Comparison of ENCODE assay signal across 15 cellular contexts in genomic region chr19:55373993-55374757, GRCh38. TPM values are rescaled to one million over a fixed set of nuclear protein-coding genes. Genes with fewer than 3 reads are reported as not detected.
DNase-seq lines count a peak whose midpoint lies in the region; ATAC-seq, FAIRE-seq and TF ChIP-seq lines count a peak whose summit lies in the region.
"Had no signal": no experiment of that assay in that cellular context is flagged by ENCODE, and none has a peak within 500 bp of the region (broad histone marks: within the 10 kb centered on the region; RNA-seq: fewer than 3 reads in every experiment).

No MANE protein-coding gene starts in this region.

- no peak overlapping the region for H3K9ac ChIP-seq in H9 (ENCODE audit: extremely low read depth, insufficient read length, low read length)
- H3K9ac ChIP-seq: BLaER1 had no signal

- peak overlapping the region; percentile 65 for H3K4me2 ChIP-seq in A549
- peak overlapping the region; percentile 33 for H3K4me2 ChIP-seq in H9 (ENCODE audit: insufficient read depth, insufficient read length, low read length)
- H3K4me2 ChIP-seq: BLaER1 had no signal

- no peak overlapping the region for H2BK5ac ChIP-seq in H9 (ENCODE audit: insufficient read length, low read length)

- H3K4me1 ChIP-seq in A549, result peaks cover 87% of the 10 kb centered on the region
- H3K4me1 ChIP-seq in H9 (ENCODE audit: insufficient read depth, low read length), result no peaks in the 10 kb centered on the region; the same call in 1 of the 2 replicates

- no peak overlapping the region for H3K23ac ChIP-seq in H9 (ENCODE audit: insufficient read length, low read depth, low read length)

- H3K27ac Mint-ChIP-seq in H9 (peak overlapping the region in 2 of 3 experiments; percentile 17 to 55; a peak in 3 of 7 replicates), CD14-positive monocyte (no peak overlapping the region)
- H3K27ac Mint-ChIP-seq: dendritic cell treated with granulocyte-macrophage colony-stimulating factor and Interleukin-4, amounts not matched to agents 40 ng/mL and 50 ng/mL, for 4 days had no signal

- no peak overlapping the region for H2AFZ ChIP-seq in H9 (ENCODE audit: low read length)

- TF ChIP-seq POLR2A in A549 (IDR thresholded peaks at IDR 0.05; ENCODE audit: low read length), result no peak

- CTCF ChIA-PET in A549 (lab: Yijun Ruan, JAX), result interaction anchor here (0.7 to 2.5 kb wide), 4 partner anchors 10 to 283 kb away, joined by 4 to 17 read pairs (median 5); partner anchors contain the start of gene TMEM238

- FAIRE-seq in A549 (lab: Jason Lieb, UNC), result no peak

- WGBS in A549 (ENCODE audit: missing lambda C conversion rate), result 3% methylated on average over 23 of the region's 31 CpGs
- no CpG with 5 or more reads among the region's 31 CpGs for whole genome bisulfite sequencing in H9 (ENCODE audit: extremely low coverage, insufficient read length, low lambda C conversion rate)

- H3K4me3 Mint-ChIP-seq in H9 (peak overlapping the region; percentile 4 to 51; a peak in 3 of 5 replicates), CD14-positive monocyte (peak overlapping the region in 1 of 2 donors; percentile 58)
- H3K4me3 Mint-ChIP-seq: dendritic cell treated with granulocyte-macrophage colony-stimulating factor and Interleukin-4, amounts not matched to agents 40 ng/mL and 50 ng/mL, for 4 days had no signal

- H3K9me3 ChIP-seq in A549 (no peaks in the 10 kb centered on the region), H9 (ENCODE audit: control insufficient read depth, low read depth, low read length) (no peaks in the 10 kb centered on the region)
- H3K9me3 ChIP-seq: BLaER1, tibial nerve had no signal

- POLR2A ChIA-PET in A549 (lab: Yijun Ruan, JAX), result interaction anchor here (1.0 to 1.1 kb wide), 3 partner anchors 8 to 225 kb away, joined by 3 to 7 read pairs (median 3); partner anchors contain the start of genes FIZ1 and TMEM238

- no peak overlapping the region for H2BK20ac ChIP-seq in H9 (ENCODE audit: low read depth, low read length, poor library complexity, severe bottlenecking)

- H4K20me1 ChIP-seq in H9 (ENCODE audit: control insufficient read depth, insufficient read depth, insufficient read length), result no peaks in the 10 kb centered on the region

- no peaks in the 10 kb centered on the region for H3K79me1 ChIP-seq in H9 (ENCODE audit: insufficient read depth, low read depth, low read length, poor library complexity, severe bottlenecking)

- no peak overlapping the region for H3T11ph ChIP-seq in H9 (ENCODE audit: low read length)

- intact Hi-C loops in CD14-positive monocyte (cut with micrococcal nuclease), result no loop called here

- no peaks in the 10 kb centered on the region for H3K79me2 ChIP-seq in H9 (ENCODE audit: insufficient read depth, low read length)

- H3K4ac ChIP-seq in H9 (ENCODE audit: low read depth, low read length), result no peak overlapping the region

- H3K27ac ChIP-seq in A549, result peak overlapping the region; percentile 91 to 96
- no peak overlapping the region for H3K27ac ChIP-seq in H9 (ENCODE audit: insufficient read length, low read depth, low read length)
- H3K27ac ChIP-seq: BLaER1, SK-N-MC had no signal

- peaks cover 17% of the 10 kb centered on the region for H3K23me2 ChIP-seq in H9 (ENCODE audit: insufficient read length, low read depth, low read length, poor library complexity, severe bottlenecking)

- peak overlapping the region; percentile 15; the same call in 1 of the 3 replicates for H3K4me3 ChIP-seq in A549
- H3K4me3 ChIP-seq: BLaER1, lung, SK-N-MC had no signal

- H3K9me3 Mint-ChIP-seq in H9 (peaks cover 0 to 5% of the 10 kb centered on the region in 2 experiments; a peak in 2 of 5 replicates), CD14-positive monocyte (peaks cover 0 to 24% (median 6%) of the 10 kb centered on the region in 7 donors)
- H3K9me3 Mint-ChIP-seq: dendritic cell treated with granulocyte-macrophage colony-stimulating factor and Interleukin-4, amounts not matched to agents 40 ng/mL and 50 ng/mL, for 4 days had no signal

- H3K18ac ChIP-seq in H9 (ENCODE audit: insufficient read length, low read depth, low read length), result no peak overlapping the region

- peaks cover 5% of the 10 kb centered on the region; the same call in 1 of the 2 replicates for H3K27me3 ChIP-seq in H9 (ENCODE audit: insufficient read depth, low read length)

- no peak overlapping the region for H4K91ac ChIP-seq in H9 (ENCODE audit: insufficient read length, low read depth, low read length)

- no peak overlapping the region for H4K8ac ChIP-seq in H9 (replicated peaks; ENCODE audit: insufficient read length, low read depth, low read length)

- H3K27me3 Mint-ChIP-seq in H9 (ENCODE audit: low read depth), result peaks cover 70% of the 10 kb centered on the region
- peaks cover 68 to 92% (median 71%) of the 10 kb centered on the region in 3 donors for H3K27me3 Mint-ChIP-seq in CD14-positive monocyte (ENCODE audit: low read depth in 3 of 3)

- DNase-seq in A549 (ENCODE audit: low read depth in 1 of 2, low spot score in 1 of 2) (peak; percentile 75 to 88), H9 (no peak), T1000 (lab: John Stamatoyannopoulos, UW) (peak; percentile 34), kidney tubule cell (ENCODE audit: low spot score) (peak; percentile 85), cerebellum (ENCODE audit: low spot score) (no peak), SKM-1 (lab: John Stamatoyannopoulos, UW; ENCODE audit: unreplicated experiment) (no peak), CD14-positive monocyte (ENCODE audit: low spot score) (no peak), pons (ENCODE audit: low spot score) (no peak)
- DNase-seq: activated CD4-positive, alpha-beta T cell treated with anti-CD3 and anti-CD28 coated beads, Interleukin-2, amount 50 U/mL, for 1 hour; activated gamma-delta T cell had no signal

- TF ChIP-seq RAD21 in A549 (conservative IDR thresholded peaks at IDR 0.05 in 1 of 2, IDR thresholded peaks at IDR 0.05 in 1 of 2), result 0 out of 5 replicates have a peak, but pooled peaks of 1 of the 2 experiments have one; percentile 31

- no peak for TF ChIP-seq CTCF in A549 (IDR thresholded peaks at IDR 0.05)
- no peak for TF ChIP-seq CTCF in H9 (conservative IDR thresholded peaks at IDR 0.05)
- TF ChIP-seq CTCF in CD14-positive monocyte (IDR thresholded peaks at IDR 0.05), result no peak

- H4K5ac ChIP-seq in H9 (ENCODE audit: insufficient read length, low read depth, low read length), result no peak overlapping the region

- TF ChIP-seq EP300 in A549 (IDR thresholded peaks at IDR 0.05), result peak; percentile 96 to 99

- H2AK5ac ChIP-seq in H9 (ENCODE audit: insufficient read length, low read length), result no peak overlapping the region

- no peak overlapping the region for H3K56ac ChIP-seq in H9 (ENCODE audit: insufficient read length, low read depth, low read length)

- peaks cover 0 to 6% (median 0%) of the 10 kb centered on the region in 3 experiments; a peak in 1 of 7 replicates for H3K36me3 Mint-ChIP-seq in H9 (ENCODE audit: insufficient read depth in 1 of 3, low read depth in 3 of 3)
- H3K36me3 Mint-ChIP-seq in CD14-positive monocyte, result peaks cover 0 to 4% of the 10 kb centered on the region in 2 donors

- no peak overlapping the region for H2BK12ac ChIP-seq in H9 (ENCODE audit: insufficient read length, low read depth, low read length)

- ATAC-seq in A549, result peak; percentile 25 to 35

- no peak overlapping the region for H2BK15ac ChIP-seq in H9 (ENCODE audit: low read depth, low read length)

- H3K4me1 Mint-ChIP-seq in H9, result peaks cover 41 to 57% of the 10 kb centered on the region in 2 experiments
- peaks cover 5% of the 10 kb centered on the region for H3K4me1 Mint-ChIP-seq in CD14-positive monocyte

- no peak overlapping the region for H2BK120ac ChIP-seq in H9 (ENCODE audit: low read depth, low read length, poor library complexity, severe bottlenecking)

- no peak overlapping the region; the same call in 1 of the 2 replicates for H3K14ac ChIP-seq in H9 (ENCODE audit: insufficient read depth, low read length)

RNA-seq across cellular contexts. Expression of gene TMEM190, which starts 2.5 kb away (rescaled TPM):
- polyA plus RNA-seq in A549 (2011; rRNA removed) (0.58 and 1.1 TPM in 2 replicates), A549 (2017; fragmentation: RNase III; extraction: RNeasy Plus Mini Kit Qiagen cat#74134 plus additional on column Dnase treatment) (1.2 to 1.9 TPM (median 1.7 TPM) in 3 replicates), CD14-positive monocyte (not detected)
- 1.6 and 1.9 TPM in 2 replicates for polyA plus RNA-seq in A549 (2012; cell fraction: cytosol; rRNA removed)
- polyA plus RNA-seq in A549 (2012; cell fraction: nucleus; rRNA removed), result 11.6 and 14.4 TPM in 2 replicates
- polyA minus RNA-seq in A549 (2011; rRNA and poly(A)+ RNA removed), result 0.41 TPM in 1 of 2 replicates, not detected in the other
- total RNA-seq in H9 (2021) (1.5 and 1.6 TPM in 2 replicates), cerebellum (not detected)

RNA-seq across cellular contexts. Expression of gene IL11, which starts 3.9 kb away (rescaled TPM):
- polyA plus RNA-seq in A549 (2011; rRNA removed), result 42.1 and 52.4 TPM in 2 replicates
- 27.4 and 54.2 TPM in 2 replicates for polyA plus RNA-seq in A549 (2012; cell fraction: cytosol; rRNA removed)
- 89.3 and 99.2 TPM in 2 replicates for polyA plus RNA-seq in A549 (2012; cell fraction: nucleus; rRNA removed)
- 91.7 to 115 TPM (median 100.0 TPM) in 3 replicates for polyA plus RNA-seq in A549 (2017; fragmentation: RNase III; extraction: RNeasy Plus Mini Kit Qiagen cat#74134 plus additional on column Dnase treatment)
- 19.6 and 26.4 TPM in 2 replicates for polyA minus RNA-seq in A549 (2011; rRNA and poly(A)+ RNA removed)
- total RNA-seq in H9 (2021), result 3.8 and 3.9 TPM in 2 replicates
- 0.27 TPM for total RNA-seq in cerebellum
- not detected for polyA plus RNA-seq in CD14-positive monocyte

RNA-seq across cellular contexts. Expression of gene TMEM238, which starts 9.9 kb away (rescaled TPM):
- polyA plus RNA-seq in A549 (2011; rRNA removed), result 0.37 and 0.70 TPM in 2 replicates
- 2.0 and 2.9 TPM in 2 replicates for polyA plus RNA-seq in A549 (2012; cell fraction: cytosol; rRNA removed)
- polyA plus RNA-seq in A549 (2012; cell fraction: nucleus; rRNA removed), result 1.8 and 4.0 TPM in 2 replicates
- 2.5 to 3.6 TPM (median 2.7 TPM) in 3 replicates for polyA plus RNA-seq in A549 (2017; fragmentation: RNase III; extraction: RNeasy Plus Mini Kit Qiagen cat#74134 plus additional on column Dnase treatment)
- 0.37 and 0.44 TPM in 2 replicates for polyA minus RNA-seq in A549 (2011; rRNA and poly(A)+ RNA removed)
- 3.8 and 4.8 TPM in 2 replicates for total RNA-seq in H9 (2021)
- total RNA-seq in cerebellum, result 0.27 TPM
- polyA plus RNA-seq in CD14-positive monocyte, result not detected

RNA-seq across cellular contexts. Expression of gene GARIN5B, which starts 11.1 kb away (rescaled TPM):
- polyA plus RNA-seq in A549 (2011; rRNA removed) (not detected in 2 replicates), A549 (2017; fragmentation: RNase III; extraction: RNeasy Plus Mini Kit Qiagen cat#74134 plus additional on column Dnase treatment) (0.05 TPM in 3 replicates), CD14-positive monocyte (not detected)
- 0.01 TPM in 1 of 2 replicates, not detected in the other for polyA plus RNA-seq in A549 (2012; cell fraction: cytosol; rRNA removed)
- 0.20 and 0.23 TPM in 2 replicates for polyA plus RNA-seq in A549 (2012; cell fraction: nucleus; rRNA removed)
- polyA minus RNA-seq in A549 (2011; rRNA and poly(A)+ RNA removed), result not detected in 2 replicates
- total RNA-seq in H9 (2021) (0.13 and 0.15 TPM in 2 replicates), cerebellum (not detected)
- total RNA-seq: tibial nerve had no signal
- polyA plus RNA-seq: lung had no signal

RNA-seq across cellular contexts. Expression of gene RPL28, which starts 11.6 kb away (rescaled TPM):
- polyA plus RNA-seq in A549 (2011; rRNA removed), result 329 and 351 TPM in 2 replicates
- polyA plus RNA-seq in A549 (2012; cell fraction: cytosol; rRNA removed), result 2,042 and 2,083 TPM in 2 replicates
- polyA plus RNA-seq in A549 (2012; cell fraction: nucleus; rRNA removed), result 1,887 and 2,526 TPM in 2 replicates
- polyA plus RNA-seq in A549 (2017; fragmentation: RNase III; extraction: RNeasy Plus Mini Kit Qiagen cat#74134 plus additional on column Dnase treatment), result 2,012 to 2,083 TPM (median 2,037 TPM) in 3 replicates
- 816 and 1,830 TPM in 2 replicates for polyA minus RNA-seq in A549 (2011; rRNA and poly(A)+ RNA removed)
- 2,076 and 2,130 TPM in 2 replicates for total RNA-seq in H9 (2021)
- total RNA-seq in cerebellum, result 105 TPM
- polyA plus RNA-seq in CD14-positive monocyte, result 100 to 1,000 TPM; 199 to 208 TPM

Comparison
In these comparisons a context has a peak if more than half of its experiments do, and no peak if none do; other contexts are left out.
1. DNase-seq: peak in A549 (2 of 2), T1000 (single experiment) and kidney tubule cell (single experiment); none in H9 (single experiment), cerebellum (single experiment), SKM-1 (single experiment), CD14-positive monocyte (single experiment) and pons (single experiment).
2. H3K27ac Mint-ChIP-seq: peak in H9 (2 of 3); none in CD14-positive monocyte (0 of 7).